ENCODE assay signal across 1 cellular context in the genomic region with DNA sequence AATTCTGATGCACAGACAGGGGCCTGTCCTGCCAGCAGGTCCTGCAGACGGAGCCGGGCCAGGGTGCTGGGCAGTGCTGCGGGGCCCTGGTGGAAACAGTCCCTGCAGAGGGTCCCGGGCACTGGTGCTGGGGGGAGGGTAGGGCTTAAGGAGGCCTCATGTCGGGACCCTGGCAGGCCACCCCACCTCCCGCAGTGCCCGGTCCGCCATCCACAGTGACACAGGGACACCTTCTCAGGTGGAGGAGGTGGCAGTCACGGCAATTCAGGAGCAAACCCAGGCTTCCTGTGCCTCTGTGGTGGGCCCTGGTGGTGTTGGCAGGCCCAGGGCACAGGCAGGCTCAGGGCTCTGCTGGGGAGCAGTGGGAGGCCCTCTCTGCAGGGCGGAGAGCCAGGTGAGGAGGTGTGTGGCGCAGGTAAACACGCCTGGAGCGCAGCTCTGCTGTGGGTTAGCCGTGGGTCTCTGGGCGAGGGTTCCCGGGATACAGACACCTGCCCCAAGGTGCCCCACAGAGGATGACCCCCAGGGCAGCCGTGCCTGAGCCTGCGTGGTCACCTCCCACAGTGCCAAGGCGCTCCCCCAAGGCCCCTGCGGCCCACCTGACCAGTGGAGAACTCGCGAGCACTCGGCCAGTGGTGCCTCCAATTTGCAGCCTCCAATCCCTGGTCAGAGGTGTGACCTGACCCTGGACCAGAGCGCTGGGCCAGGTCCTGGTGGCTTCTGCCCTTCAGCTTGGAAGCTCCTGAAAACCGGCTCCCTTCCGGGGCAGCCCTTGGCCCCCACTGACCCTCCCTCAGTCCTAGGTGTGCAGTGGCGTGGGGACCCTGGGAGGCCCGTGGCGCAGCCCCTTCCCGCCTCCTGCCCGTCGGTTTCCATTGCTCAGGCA.
TF ChIP-seq lines count a peak whose summit lies in the region.

No MANE protein-coding gene starts in this region.

TF ChIP-seq in A549, 52 proteins besides CTCF, POLR2A, EP300 and RAD21 (continued from another document):
- TF ChIP-seq, protein P1, sequence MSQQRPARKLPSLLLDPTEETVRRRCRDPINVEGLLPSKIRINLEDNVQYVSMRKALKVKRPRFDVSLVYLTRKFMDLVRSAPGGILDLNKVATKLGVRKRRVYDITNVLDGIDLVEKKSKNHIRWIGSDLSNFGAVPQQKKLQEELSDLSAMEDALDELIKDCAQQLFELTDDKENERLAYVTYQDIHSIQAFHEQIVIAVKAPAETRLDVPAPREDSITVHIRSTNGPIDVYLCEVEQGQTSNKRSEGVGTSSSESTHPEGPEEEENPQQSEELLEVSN (IDR thresholded peaks at IDR 0.05; ENCODE audit: borderline replicate concordance, low read depth) = no peak
- TF ChIP-seq, protein P2, sequence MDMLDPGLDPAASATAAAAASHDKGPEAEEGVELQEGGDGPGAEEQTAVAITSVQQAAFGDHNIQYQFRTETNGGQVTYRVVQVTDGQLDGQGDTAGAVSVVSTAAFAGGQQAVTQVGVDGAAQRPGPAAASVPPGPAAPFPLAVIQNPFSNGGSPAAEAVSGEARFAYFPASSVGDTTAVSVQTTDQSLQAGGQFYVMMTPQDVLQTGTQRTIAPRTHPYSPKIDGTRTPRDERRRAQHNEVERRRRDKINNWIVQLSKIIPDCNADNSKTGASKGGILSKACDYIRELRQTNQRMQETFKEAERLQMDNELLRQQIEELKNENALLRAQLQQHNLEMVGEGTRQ (IDR thresholded peaks at IDR 0.05) = no peak
- no peak for TF ChIP-seq JUNB (IDR thresholded peaks at IDR 0.05)
- TF ChIP-seq, protein P3, sequence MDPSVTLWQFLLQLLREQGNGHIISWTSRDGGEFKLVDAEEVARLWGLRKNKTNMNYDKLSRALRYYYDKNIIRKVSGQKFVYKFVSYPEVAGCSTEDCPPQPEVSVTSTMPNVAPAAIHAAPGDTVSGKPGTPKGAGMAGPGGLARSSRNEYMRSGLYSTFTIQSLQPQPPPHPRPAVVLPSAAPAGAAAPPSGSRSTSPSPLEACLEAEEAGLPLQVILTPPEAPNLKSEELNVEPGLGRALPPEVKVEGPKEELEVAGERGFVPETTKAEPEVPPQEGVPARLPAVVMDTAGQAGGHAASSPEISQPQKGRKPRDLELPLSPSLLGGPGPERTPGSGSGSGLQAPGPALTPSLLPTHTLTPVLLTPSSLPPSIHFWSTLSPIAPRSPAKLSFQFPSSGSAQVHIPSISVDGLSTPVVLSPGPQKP (IDR thresholded peaks at IDR 0.05; ENCODE audit: low read depth, low read length) = no peak
